In the genomic region with DNA sequence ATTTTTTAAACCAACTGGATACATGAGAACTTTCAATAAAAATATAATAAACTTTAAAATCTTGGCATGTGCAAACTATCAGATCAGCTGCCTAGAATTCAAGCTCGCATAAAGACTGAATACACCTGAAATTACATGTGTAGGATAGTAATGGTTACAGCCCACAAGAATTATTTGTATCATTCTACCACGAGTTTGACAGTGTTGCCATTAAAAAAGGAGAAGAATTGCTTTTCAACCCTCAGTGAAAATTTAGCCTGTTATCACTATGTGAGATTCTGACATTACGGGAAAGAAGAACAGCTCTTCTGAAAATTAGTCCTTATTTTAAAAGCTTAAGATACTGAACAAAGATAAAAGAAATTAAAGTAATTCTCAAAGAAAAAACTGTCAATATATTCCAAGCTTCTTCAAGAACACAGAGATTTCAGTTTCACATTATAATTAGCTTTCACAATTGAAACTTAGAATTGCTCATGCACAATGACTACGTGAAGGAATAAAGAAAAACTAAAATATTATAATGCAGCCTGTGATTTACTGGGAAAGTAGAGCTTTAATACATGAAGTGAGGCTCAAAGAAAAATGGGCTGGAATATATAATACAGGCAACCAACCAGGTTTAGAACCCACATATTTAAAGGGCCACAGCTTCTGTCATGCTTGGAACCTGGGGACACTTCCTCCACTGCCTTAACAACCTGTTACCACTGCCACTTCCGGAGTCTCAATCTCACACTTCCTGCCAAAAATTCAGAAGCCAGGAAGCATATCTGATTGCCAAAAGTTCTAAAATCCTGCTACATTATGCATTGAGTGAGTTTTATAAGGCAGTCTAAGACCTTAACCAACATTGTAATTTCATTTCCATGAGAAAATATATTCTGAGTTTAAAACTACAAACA, we compare ENCODE assay signal across 1 cellular context.
TF ChIP-seq lines count a peak whose summit lies in the region.

No MANE protein-coding gene starts in this region.

TF ChIP-seq in K562, 482 proteins besides CTCF, POLR2A, EP300 and RAD21 (continued from another document):
- TF ChIP-seq RBM17 (IDR thresholded peaks at IDR 0.05; ENCODE audit: borderline replicate concordance, low read depth, low read length) (no peak), CBX5 (IDR thresholded peaks at IDR 0.05; ENCODE audit: borderline replicate concordance, low read depth) (no peak), SIN3A (IDR thresholded peaks at IDR 0.05; ENCODE audit: borderline replicate concordance in 2 of 2, control insufficient read depth in 1 of 2, low read depth in 2 of 2, low read length in 2 of 2) (no peak), NFIC (IDR thresholded peaks at IDR 0.05) (no peak), SETDB1 (IDR thresholded peaks at IDR 0.05; ENCODE audit: low read length) (no peak), ZNF695 (CRISPR knock-in tag; IDR thresholded peaks at IDR 0.05) (no peak), NCOA1 (IDR thresholded peaks at IDR 0.05; ENCODE audit: low read depth) (no peak), KAT8 (IDR thresholded peaks at IDR 0.05; ENCODE audit: low read depth) (no peak), ELF1 (tag; IDR thresholded peaks at IDR 0.05) (peak; percentile 61), DMBX1 (CRISPR knock-in tag; IDR thresholded peaks at IDR 0.05; ENCODE audit: borderline replicate concordance) (no peak), TOE1 (IDR thresholded peaks at IDR 0.05; ENCODE audit: borderline replicate concordance) (no peak), TOE1 (CRISPR knock-in tag; IDR thresholded peaks at IDR 0.05; ENCODE audit: borderline replicate concordance, low read depth) (no peak), CBFB (CRISPR knock-in tag; IDR thresholded peaks at IDR 0.05) (no peak), NFE2L1 (tag; IDR thresholded peaks at IDR 0.05; ENCODE audit: borderline replicate concordance, low read depth) (no peak), ZNF583 (CRISPR knock-in tag; IDR thresholded peaks at IDR 0.05) (no peak), IRF2 (CRISPR knock-in tag; IDR thresholded peaks at IDR 0.05) (no peak), CHD2 (IDR thresholded peaks at IDR 0.05; ENCODE audit: low read depth, low read length) (no peak), ZNF175 (CRISPR knock-in tag; IDR thresholded peaks at IDR 0.05; ENCODE audit: low read depth) (0 out of 2 replicates have a peak, but pooled peaks have one; percentile 29), ETV1 (tag; conservative IDR thresholded peaks at IDR 0.05; ENCODE audit: low read depth) (peak; percentile 78), CSDE1 (IDR thresholded peaks at IDR 0.05) (no peak), KDM4B (IDR thresholded peaks at IDR 0.05; ENCODE audit: borderline replicate concordance in 2 of 2, low read depth in 1 of 2) (no peak), FOSL1 (tag; conservative IDR thresholded peaks at IDR 0.05) (no peak), CBX2 (IDR thresholded peaks at IDR 0.05; ENCODE audit: insufficient read depth, low read length, poor library complexity, severe bottlenecking) (no peak), CTBP1 (IDR thresholded peaks at IDR 0.05; ENCODE audit: borderline replicate concordance) (no peak), ZNF584 (CRISPR knock-in tag; IDR thresholded peaks at IDR 0.05; ENCODE audit: low read depth) (no peak), NFE2 (IDR thresholded peaks at IDR 0.05; ENCODE audit: low read depth) (no peak), XRCC4 (IDR thresholded peaks at IDR 0.05; ENCODE audit: extremely low read depth, insufficient read depth, insufficient read length) (no peak), DIDO1 (tag; IDR thresholded peaks at IDR 0.05; ENCODE audit: low read depth) (no peak)
- TF ChIP-seq, protein P1, sequence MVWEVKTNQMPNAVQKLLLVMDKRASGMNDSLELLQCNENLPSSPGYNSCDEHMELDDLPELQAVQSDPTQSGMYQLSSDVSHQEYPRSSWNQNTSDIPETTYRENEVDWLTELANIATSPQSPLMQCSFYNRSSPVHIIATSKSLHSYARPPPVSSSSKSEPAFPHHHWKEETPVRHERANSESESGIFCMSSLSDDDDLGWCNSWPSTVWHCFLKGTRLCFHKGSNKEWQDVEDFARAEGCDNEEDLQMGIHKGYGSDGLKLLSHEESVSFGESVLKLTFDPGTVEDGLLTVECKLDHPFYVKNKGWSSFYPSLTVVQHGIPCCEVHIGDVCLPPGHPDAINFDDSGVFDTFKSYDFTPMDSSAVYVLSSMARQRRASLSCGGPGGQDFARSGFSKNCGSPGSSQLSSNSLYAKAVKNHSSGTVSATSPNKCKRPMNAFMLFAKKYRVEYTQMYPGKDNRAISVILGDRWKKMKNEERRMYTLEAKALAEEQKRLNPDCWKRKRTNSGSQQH (CRISPR knock-in tag; IDR thresholded peaks at IDR 0.05): no peak
- TF ChIP-seq, protein P2, sequence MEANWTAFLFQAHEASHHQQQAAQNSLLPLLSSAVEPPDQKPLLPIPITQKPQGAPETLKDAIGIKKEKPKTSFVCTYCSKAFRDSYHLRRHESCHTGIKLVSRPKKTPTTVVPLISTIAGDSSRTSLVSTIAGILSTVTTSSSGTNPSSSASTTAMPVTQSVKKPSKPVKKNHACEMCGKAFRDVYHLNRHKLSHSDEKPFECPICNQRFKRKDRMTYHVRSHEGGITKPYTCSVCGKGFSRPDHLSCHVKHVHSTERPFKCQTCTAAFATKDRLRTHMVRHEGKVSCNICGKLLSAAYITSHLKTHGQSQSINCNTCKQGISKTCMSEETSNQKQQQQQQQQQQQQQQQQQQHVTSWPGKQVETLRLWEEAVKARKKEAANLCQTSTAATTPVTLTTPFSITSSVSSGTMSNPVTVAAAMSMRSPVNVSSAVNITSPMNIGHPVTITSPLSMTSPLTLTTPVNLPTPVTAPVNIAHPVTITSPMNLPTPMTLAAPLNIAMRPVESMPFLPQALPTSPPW (CRISPR knock-in tag; IDR thresholded peaks at IDR 0.05): 0 out of 2 replicates have a peak, but pooled peaks have one; percentile 17
- TF ChIP-seq, protein P3, sequence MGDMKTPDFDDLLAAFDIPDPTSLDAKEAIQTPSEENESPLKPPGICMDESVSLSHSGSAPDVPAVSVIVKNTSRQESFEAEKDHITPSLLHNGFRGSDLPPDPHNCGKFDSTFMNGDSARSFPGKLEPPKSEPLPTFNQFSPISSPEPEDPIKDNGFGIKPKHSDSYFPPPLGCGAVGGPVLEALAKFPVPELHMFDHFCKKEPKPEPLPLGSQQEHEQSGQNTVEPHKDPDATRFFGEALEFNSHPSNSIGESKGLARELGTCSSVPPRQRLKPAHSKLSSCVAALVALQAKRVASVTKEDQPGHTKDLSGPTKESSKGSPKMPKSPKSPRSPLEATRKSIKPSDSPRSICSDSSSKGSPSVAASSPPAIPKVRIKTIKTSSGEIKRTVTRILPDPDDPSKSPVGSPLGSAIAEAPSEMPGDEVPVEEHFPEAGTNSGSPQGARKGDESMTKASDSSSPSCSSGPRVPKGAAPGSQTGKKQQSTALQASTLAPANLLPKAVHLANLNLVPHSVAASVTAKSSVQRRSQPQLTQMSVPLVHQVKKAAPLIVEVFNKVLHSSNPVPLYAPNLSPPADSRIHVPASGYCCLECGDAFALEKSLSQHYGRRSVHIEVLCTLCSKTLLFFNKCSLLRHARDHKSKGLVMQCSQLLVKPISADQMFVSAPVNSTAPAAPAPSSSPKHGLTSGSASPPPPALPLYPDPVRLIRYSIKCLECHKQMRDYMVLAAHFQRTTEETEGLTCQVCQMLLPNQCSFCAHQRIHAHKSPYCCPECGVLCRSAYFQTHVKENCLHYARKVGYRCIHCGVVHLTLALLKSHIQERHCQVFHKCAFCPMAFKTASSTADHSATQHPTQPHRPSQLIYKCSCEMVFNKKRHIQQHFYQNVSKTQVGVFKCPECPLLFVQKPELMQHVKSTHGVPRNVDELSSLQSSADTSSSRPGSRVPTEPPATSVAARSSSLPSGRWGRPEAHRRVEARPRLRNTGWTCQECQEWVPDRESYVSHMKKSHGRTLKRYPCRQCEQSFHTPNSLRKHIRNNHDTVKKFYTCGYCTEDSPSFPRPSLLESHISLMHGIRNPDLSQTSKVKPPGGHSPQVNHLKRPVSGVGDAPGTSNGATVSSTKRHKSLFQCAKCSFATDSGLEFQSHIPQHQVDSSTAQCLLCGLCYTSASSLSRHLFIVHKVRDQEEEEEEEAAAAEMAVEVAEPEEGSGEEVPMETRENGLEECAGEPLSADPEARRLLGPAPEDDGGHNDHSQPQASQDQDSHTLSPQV (IDR thresholded peaks at IDR 0.05): no peak
- TF ChIP-seq, protein P4, sequence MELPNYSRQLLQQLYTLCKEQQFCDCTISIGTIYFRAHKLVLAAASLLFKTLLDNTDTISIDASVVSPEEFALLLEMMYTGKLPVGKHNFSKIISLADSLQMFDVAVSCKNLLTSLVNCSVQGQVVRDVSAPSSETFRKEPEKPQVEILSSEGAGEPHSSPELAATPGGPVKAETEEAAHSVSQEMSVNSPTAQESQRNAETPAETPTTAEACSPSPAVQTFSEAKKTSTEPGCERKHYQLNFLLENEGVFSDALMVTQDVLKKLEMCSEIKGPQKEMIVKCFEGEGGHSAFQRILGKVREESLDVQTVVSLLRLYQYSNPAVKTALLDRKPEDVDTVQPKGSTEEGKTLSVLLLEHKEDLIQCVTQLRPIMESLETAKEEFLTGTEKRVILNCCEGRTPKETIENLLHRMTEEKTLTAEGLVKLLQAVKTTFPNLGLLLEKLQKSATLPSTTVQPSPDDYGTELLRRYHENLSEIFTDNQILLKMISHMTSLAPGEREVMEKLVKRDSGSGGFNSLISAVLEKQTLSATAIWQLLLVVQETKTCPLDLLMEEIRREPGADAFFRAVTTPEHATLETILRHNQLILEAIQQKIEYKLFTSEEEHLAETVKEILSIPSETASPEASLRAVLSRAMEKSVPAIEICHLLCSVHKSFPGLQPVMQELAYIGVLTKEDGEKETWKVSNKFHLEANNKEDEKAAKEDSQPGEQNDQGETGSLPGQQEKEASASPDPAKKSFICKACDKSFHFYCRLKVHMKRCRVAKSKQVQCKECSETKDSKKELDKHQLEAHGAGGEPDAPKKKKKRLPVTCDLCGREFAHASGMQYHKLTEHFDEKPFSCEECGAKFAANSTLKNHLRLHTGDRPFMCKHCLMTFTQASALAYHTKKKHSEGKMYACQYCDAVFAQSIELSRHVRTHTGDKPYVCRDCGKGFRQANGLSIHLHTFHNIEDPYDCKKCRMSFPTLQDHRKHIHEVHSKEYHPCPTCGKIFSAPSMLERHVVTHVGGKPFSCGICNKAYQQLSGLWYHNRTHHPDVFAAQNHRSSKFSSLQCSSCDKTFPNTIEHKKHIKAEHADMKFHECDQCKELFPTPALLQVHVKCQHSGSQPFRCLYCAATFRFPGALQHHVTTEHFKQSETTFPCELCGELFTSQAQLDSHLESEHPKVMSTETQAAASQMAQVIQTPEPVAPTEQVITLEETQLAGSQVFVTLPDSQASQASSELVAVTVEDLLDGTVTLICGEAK (IDR thresholded peaks at IDR 0.05): 0 out of 2 replicates have a peak, but pooled peaks have one; percentile 56
- TF ChIP-seq, protein P4 (CRISPR knock-in tag; IDR thresholded peaks at IDR 0.05): no peak
